In the genomic region with DNA sequence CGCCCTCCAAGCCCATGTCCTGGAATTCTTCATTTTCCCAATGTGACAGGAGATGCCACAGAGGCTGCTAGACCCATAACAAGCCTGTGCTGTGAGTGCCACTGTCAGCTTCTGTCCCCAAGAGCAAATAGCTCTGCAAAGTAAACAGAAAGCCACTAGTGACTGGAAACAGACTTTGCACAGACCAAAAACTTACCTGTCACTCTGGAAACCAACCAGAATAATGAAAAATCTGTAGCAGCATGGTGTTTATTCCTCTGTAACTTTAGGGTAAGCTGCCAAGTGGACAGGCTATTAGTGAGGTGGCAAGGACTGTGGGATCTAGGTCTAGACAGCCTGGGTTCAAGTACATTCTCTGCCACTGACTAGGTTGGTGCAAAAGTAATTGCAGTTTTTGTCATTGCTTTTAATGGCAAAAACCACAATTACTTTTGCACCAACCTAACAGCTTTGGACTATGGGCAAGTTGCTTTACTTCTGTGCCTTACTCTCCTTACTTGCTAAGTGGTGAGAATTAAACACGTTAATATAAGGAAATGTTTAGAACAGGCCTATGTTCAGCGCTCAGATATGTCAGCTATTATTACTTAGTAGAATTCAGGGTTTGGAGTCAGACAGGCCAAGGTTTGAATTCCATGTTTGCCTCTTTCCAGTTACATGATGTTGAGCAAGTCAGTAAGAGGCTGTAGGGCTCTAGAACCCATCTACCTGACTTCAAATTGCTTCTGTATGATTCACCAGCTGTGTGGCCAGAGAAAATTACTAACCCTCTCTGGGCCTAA, we compare ENCODE assay signal across 23 cellular contexts. TPM values are rescaled to one million over a fixed set of nuclear protein-coding genes. Genes with fewer than 3 reads are reported as not detected.
DNase-seq lines count a peak whose midpoint lies in the region; FAIRE-seq and TF ChIP-seq lines count a peak whose summit lies in the region.
"Had no signal": no experiment of that assay in that cellular context is flagged by ENCODE, and none has a peak within 500 bp of the region (broad histone marks: within the 10 kb centered on the region; RNA-seq: fewer than 3 reads in every experiment).

Gene C8B, minus strand, starts transcription at position 100 of the 782 bp plus-strand sequence. Its CDS starts 67 bp downstream, at position 33.

- no peak within 1 kb of the TSS for H3K4me3 Mint-ChIP-seq in neural crest cell
- H3K4me3 Mint-ChIP-seq: CD14-positive monocyte, HFFc6 had no signal

- POLR2A ChIA-PET in HEK293T (lab: Yijun Ruan, JAX), result no interaction called here

- no peaks in the 10 kb centered on the region for H3K36me3 Mint-ChIP-seq in neural crest cell (ENCODE audit: low read depth)
- H3K36me3 Mint-ChIP-seq: CD14-positive monocyte had no signal

- peaks cover 3% of the 10 kb centered on the region for H3K9me3 Mint-ChIP-seq in neural crest cell

- peaks cover 4% of the 10 kb centered on the region for H3K4me1 Mint-ChIP-seq in neural crest cell
- H3K4me1 Mint-ChIP-seq: CD14-positive monocyte had no signal

- DNase-seq in DMS53 (lab: John Stamatoyannopoulos, UW) (peak; percentile 51), HEK293T (ENCODE audit: extremely low spot score) (no peak), islet precursor cell (peak; percentile 46), neural crest cell (ENCODE audit: low read depth, low spot score) (no peak), H54 (ENCODE audit: insufficient read length, low spot score) (no peak), DMS114 treated with DMSO at 0.1 percent for 48 hours (lab: John Stamatoyannopoulos, UW; ENCODE audit: unreplicated experiment) (no peak)
- no peak for DNase-seq in activated CD4-positive, CD25-positive, alpha-beta regulatory T cell treated with anti-CD3 and anti-CD28 coated beads, Interleukin-2, amount 50 U/mL, for 72 hours
- DNase-seq: DMS79, H7, HFFc6, KG1, NCI-H1092 treated with DMSO at 0.1 percent for 48 hours, NCI-H1436 treated with DMSO at 0.1 percent for 48 hours, NCI-H1930, NCI-H510A, NCI-H774, OCI-M1 had no signal

- H3K27ac Mint-ChIP-seq in neural crest cell (ENCODE audit: unreplicated experiment), result peak within 1 kb of the TSS; percentile 54
- H3K27ac Mint-ChIP-seq: HFFc6 had no signal

- no peak for TF ChIP-seq CTCF in neural crest cell (conservative IDR thresholded peaks at IDR 0.05)

- CTCF ChIA-PET in HEK293T (lab: Yijun Ruan, JAX), result no interaction called here

- H3K27me3 Mint-ChIP-seq in neural crest cell (ENCODE audit: low read depth), result no peaks in the 10 kb centered on the region

- TF ChIP-seq POLR2A in H54 (IDR thresholded peaks at IDR 0.05; ENCODE audit: low read depth, low read length), result no peak

- FAIRE-seq in H54 (lab: Jason Lieb, UNC), result no peak
- FAIRE-seq: A204.1, GM19239, RCC 7860 had no signal

TF ChIP-seq in HEK293T, 16 proteins besides CTCF, POLR2A, EP300 and RAD21:
- TF ChIP-seq FOXK2 (IDR thresholded peaks at IDR 0.05) (no peak), FOXA1 (IDR thresholded peaks at IDR 0.05) (no peak), ELF4 (IDR thresholded peaks at IDR 0.05) (peak; percentile 15; the same call in 1 of the 2 replicates)

RNA-seq across cellular contexts. Expression of gene C8B, which starts in this region (rescaled TPM):
- not detected in 2 replicates for total RNA-seq in neural crest cell
- total RNA-seq: H7, HFFc6, Right ventricle myocardium inferior, SJSA1 had no signal

Comparison
In these comparisons a context has a peak if more than half of its experiments do, and no peak if none do; other contexts are left out.
1. DNase-seq: peak in DMS53 (single experiment) and islet precursor cell (single experiment); none in HEK293T (single experiment), neural crest cell (single experiment), activated CD4-positive, CD25-positive, alpha-beta regulatory T cell treated with anti-CD3 and anti-CD28 coated beads, Interleukin-2, amount 50 U/mL, for 72 hours (single experiment), H54 (single experiment) and DMS114 treated with DMSO at 0.1 percent for 48 hours (single experiment).